ENCODE assay signal across 1 cellular context in the genomic region with DNA sequence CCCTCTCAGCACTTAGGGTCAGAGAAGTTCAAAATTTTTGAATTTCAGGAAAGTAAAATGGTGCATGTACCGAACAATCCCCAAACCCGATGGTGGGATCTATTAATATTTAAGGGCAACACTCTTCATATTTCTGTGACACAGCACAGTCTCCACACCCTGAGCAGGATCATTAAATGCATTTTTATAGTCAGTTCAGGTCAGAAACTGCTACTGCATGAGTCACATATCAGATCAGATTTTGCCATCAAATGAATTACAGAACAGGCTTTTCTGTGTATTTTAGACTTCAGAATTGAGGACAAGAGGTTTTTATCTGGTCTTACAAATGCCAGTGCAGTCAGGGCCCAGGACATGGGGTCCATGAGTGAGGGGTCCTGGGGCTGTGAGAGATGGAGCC.
TF ChIP-seq lines count a peak whose summit lies in the region.

No MANE protein-coding gene starts in this region.

TF ChIP-seq in SK-N-SH, 30 proteins besides CTCF, POLR2A, EP300 and RAD21 (continued from another document):
- TF ChIP-seq, protein P1, sequence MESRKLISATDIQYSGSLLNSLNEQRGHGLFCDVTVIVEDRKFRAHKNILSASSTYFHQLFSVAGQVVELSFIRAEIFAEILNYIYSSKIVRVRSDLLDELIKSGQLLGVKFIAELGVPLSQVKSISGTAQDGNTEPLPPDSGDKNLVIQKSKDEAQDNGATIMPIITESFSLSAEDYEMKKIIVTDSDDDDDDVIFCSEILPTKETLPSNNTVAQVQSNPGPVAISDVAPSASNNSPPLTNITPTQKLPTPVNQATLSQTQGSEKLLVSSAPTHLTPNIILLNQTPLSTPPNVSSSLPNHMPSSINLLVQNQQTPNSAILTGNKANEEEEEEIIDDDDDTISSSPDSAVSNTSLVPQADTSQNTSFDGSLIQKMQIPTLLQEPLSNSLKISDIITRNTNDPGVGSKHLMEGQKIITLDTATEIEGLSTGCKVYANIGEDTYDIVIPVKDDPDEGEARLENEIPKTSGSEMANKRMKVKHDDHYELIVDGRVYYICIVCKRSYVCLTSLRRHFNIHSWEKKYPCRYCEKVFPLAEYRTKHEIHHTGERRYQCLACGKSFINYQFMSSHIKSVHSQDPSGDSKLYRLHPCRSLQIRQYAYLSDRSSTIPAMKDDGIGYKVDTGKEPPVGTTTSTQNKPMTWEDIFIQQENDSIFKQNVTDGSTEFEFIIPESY (IDR thresholded peaks at IDR 0.05; ENCODE audit: borderline replicate concordance, low read depth) = no peak
- TF ChIP-seq FOXM1 (IDR thresholded peaks at IDR 0.05; ENCODE audit: low read depth) (no peak), GABPA (IDR thresholded peaks at IDR 0.05; ENCODE audit: low read depth) (no peak), POLR2AphosphoS5 (IDR thresholded peaks at IDR 0.05; ENCODE audit: low read depth, low read length) (no peak), SMC3 (IDR thresholded peaks at IDR 0.05; ENCODE audit: low read depth, low read length) (no peak), TAF1 (IDR thresholded peaks at IDR 0.05; ENCODE audit: borderline replicate concordance, low read depth, low read length) (no peak), NFIC (IDR thresholded peaks at IDR 0.05; ENCODE audit: borderline replicate concordance) (no peak), YY1 (IDR thresholded peaks at IDR 0.05; ENCODE audit: low read depth) (no peak), ELF1 (IDR thresholded peaks at IDR 0.05) (no peak), GATA2 (CRISPR knock-in tag; IDR thresholded peaks at IDR 0.05) (no peak), EZH2phosphoT487 (IDR thresholded peaks at IDR 0.05; ENCODE audit: borderline replicate concordance, low read depth) (no peak)
